14 cellular contexts compared by ENCODE assay signal in the genomic region with DNA sequence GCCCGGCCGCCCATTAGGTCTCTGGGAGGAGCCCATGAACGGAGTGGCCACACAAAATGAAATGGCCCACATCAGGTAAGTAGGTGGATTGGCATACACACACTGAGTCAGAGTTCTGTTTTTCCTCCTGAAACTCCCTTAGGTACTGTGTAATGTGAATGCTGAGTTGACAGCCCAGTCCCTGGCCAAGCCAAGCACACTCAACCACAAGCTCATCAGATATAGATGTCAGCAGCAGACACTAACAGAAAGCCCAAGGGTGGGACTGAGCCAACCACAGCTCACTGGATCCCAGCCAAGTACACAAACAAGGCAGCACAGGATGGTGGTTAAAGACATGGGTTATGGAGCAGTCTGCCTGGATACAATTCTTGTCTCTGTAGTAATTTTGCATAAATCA.
DNase-seq lines count a peak whose midpoint lies in the region; ATAC-seq and FAIRE-seq lines count a peak whose summit lies in the region.
"Had no signal": no experiment of that assay in that cellular context is flagged by ENCODE, and none has a peak within 500 bp of the region (broad histone marks: within the 10 kb centered on the region; RNA-seq: fewer than 3 reads in every experiment).

No MANE protein-coding gene starts in this region.

- ATAC-seq in esophagus mucosa = peak; percentile 96
- ATAC-seq in sciatic nerve = peak; percentile 13
- ATAC-seq in HG02678 (IDR thresholded peaks at IDR 0.05; ENCODE audit: unreplicated experiment) = no peak
- ATAC-seq: effector memory CD8-positive, alpha-beta T cell; left lung had no signal

- peak; percentile 5 for DNase-seq in NCI-H2171 treated with DMSO at 0.1 percent for 48 hours (lab: John Stamatoyannopoulos, UW)
- no peak for DNase-seq in NCI-H2171 (lab: John Stamatoyannopoulos, UW)
- DNase-seq in OCI-M1 (lab: John Stamatoyannopoulos, UW) = peak; percentile 96
- DNase-seq in sciatic nerve (ENCODE audit: low spot score) = no peak
- DNase-seq in GM19239 (ENCODE audit: insufficient read length, low spot score) = no peak
- no peak for DNase-seq in NCI-H2227 treated with DMSO at 0.1 percent for 48 hours (lab: John Stamatoyannopoulos, UW)
- DNase-seq: activated CD4-positive, CD25-positive, alpha-beta regulatory T cell treated with anti-CD3 and anti-CD28 coated beads, Interleukin-2, amount 50 U/mL, for 72 hours; activated naive CD4-positive, alpha-beta T cell treated with Interleukin-2 at 50 U/mL for 16 hours; effector memory CD8-positive, alpha-beta T cell; left lung had no signal

- no peak for FAIRE-seq in GM19239 (lab: Jason Lieb, UNC)
- FAIRE-seq: A204.1, G401.6 had no signal

- intact Hi-C loops in sciatic nerve (cut with DNase I) = no loop called here

Comparison
In these comparisons a context has a peak if more than half of its experiments do, and no peak if none do; other contexts are left out.
1. DNase-seq: peak in NCI-H2171 treated with DMSO at 0.1 percent for 48 hours (single experiment) and OCI-M1 (single experiment); none in NCI-H2171 (single experiment), sciatic nerve (single experiment), GM19239 (single experiment) and NCI-H2227 treated with DMSO at 0.1 percent for 48 hours (single experiment).